Comparison of ENCODE assay signal across 25 cellular contexts in genomic region chr13:98996046-98996445, GRCh38.
"Had no signal": no experiment of that assay in that cellular context is flagged by ENCODE, and none has a peak within 500 bp of the region (broad histone marks: within the 10 kb centered on the region; RNA-seq: fewer than 3 reads in every experiment).

No MANE protein-coding gene starts in this region.

- H3K36me3 ChIP-seq: left lung, neutrophil, right lobe of liver, WERI-Rb-1 had no signal

- H3K27ac ChIP-seq: esophagus squamous epithelium, left lung, neutrophil, right lobe of liver, testis, WERI-Rb-1 had no signal

- DNase-seq: activated CD4-positive, alpha-beta T cell treated with anti-CD3 and anti-CD28 coated beads for 48 hours; activated CD4-positive, alpha-beta T cell treated with anti-CD3 and anti-CD28 coated beads, Interleukin-2, amount 50 U/mL, for 48 hours; activated CD8-positive, alpha-beta memory T cell treated with anti-CD3 and anti-CD28 coated beads for 24 hours; activated gamma-delta T cell; activated naive CD8-positive, alpha-beta T cell treated with anti-CD3 and anti-CD28 coated beads, Interleukin-2, amount 50 U/mL, for 24 hours; amygdala; caudate nucleus; cortex of kidney; esophagus squamous epithelium; foreskin melanocyte; left lung; mesendoderm; mucosa of descending colon; nephron progenitor cell; right lobe of liver; stimulated activated CD4-positive, alpha-beta T cell treated with anti-CD3 and anti-CD28 coated beads, Interleukin-2, amount 100 ng/mL, for 48 hours; stimulated activated naive CD8-positive, alpha-beta T cell treated with anti-CD3 and anti-CD28 coated beads, Interleukin-15, Interleukin-2, amounts not matched to agents 100 U/mL and 50 U/mL, for 24 hours; T1000; testis; trophoblast cell; WERI-Rb-1 had no signal

- H3K4me1 ChIP-seq: right lobe of liver, testis had no signal

- H3K4me3 ChIP-seq: esophagus squamous epithelium, left lung, lung, mucosa of descending colon, right lobe of liver, testis had no signal

- H3K27me3 ChIP-seq: esophagus squamous epithelium, left lung, right lobe of liver, testis had no signal

- H3K4me3 Mint-ChIP-seq: activated naive CD8-positive, alpha-beta T cell treated with anti-CD3 and anti-CD28 coated beads, Interleukin-2, amount 50 U/mL, for 24 hours; nephron progenitor cell; T-helper 1 cell treated with Interleukin-12 subunit alpha and Interleukin-12 subunit beta and Interleukin-4 antibody, amounts not matched to agents 30 μg/mL and 1 μg/mL, for 36 hours had no signal

- H3K27me3 Mint-ChIP-seq: activated naive CD8-positive, alpha-beta T cell treated with anti-CD3 and anti-CD28 coated beads, Interleukin-2, amount 50 U/mL, for 24 hours had no signal

- H3K27ac Mint-ChIP-seq: activated naive CD8-positive, alpha-beta T cell treated with anti-CD3 and anti-CD28 coated beads, Interleukin-2, amount 50 U/mL, for 24 hours had no signal

- H3K9me3 Mint-ChIP-seq: activated naive CD8-positive, alpha-beta T cell treated with anti-CD3 and anti-CD28 coated beads, Interleukin-2, amount 50 U/mL, for 24 hours; nephron progenitor cell; T-helper 1 cell treated with Interleukin-12 subunit alpha and Interleukin-12 subunit beta and Interleukin-4 antibody, amounts not matched to agents 30 μg/mL and 1 μg/mL, for 36 hours had no signal

- H3K9me3 ChIP-seq: esophagus squamous epithelium, left lung, mucosa of descending colon, neutrophil, right lobe of liver, testis had no signal

- FAIRE-seq: urothelium cell line had no signal
